ENCODE assay signal across 24 cellular contexts in genomic region chr12:14964401-14964800, GRCh38. TPM values are rescaled to one million over a fixed set of nuclear protein-coding genes. Genes with fewer than 3 reads are reported as not detected.
DNase-seq lines count a peak whose midpoint lies in the region; ATAC-seq and TF ChIP-seq lines count a peak whose summit lies in the region.
"Had no signal": no experiment of that assay in that cellular context is flagged by ENCODE, and none has a peak within 500 bp of the region (broad histone marks: within the 10 kb centered on the region; RNA-seq: fewer than 3 reads in every experiment).

No MANE protein-coding gene starts in this region.

- H3K9me2 ChIP-seq in OCI-LY7 (ENCODE audit: insufficient read depth, low read length) = no peaks in the 10 kb centered on the region

- TF ChIP-seq CTCF in OCI-LY7 (conservative IDR thresholded peaks at IDR 0.05; ENCODE audit: low read length) = no peak

- peaks cover 20% of the 10 kb centered on the region for H3K79me2 ChIP-seq in OCI-LY7 (ENCODE audit: insufficient read depth, low read depth, low read length)

- peak overlapping the region; percentile 36 for H3K27ac Mint-ChIP-seq in stimulated activated naive CD8-positive, alpha-beta T cell treated with anti-CD3 and anti-CD28 coated beads, Interleukin-15, Interleukin-2, amounts not matched to agents 100 ng/mL and 50 ng/mL, for 24 hours
- H3K27ac Mint-ChIP-seq in stimulated activated naive CD8-positive, alpha-beta T cell treated with anti-CD3 and anti-CD28 coated beads, Interleukin-15, amount 100 ng/mL, for 72 hours = peak overlapping the region in 1 of 2 donors; percentile 92
- H3K27ac Mint-ChIP-seq in dendritic cell treated with granulocyte-macrophage colony-stimulating factor and Interleukin-4, amounts not matched to agents 40 ng/mL and 50 ng/mL, for 4 days = peak overlapping the region; percentile 99

- H3K4me3 ChIP-seq in OCI-LY7 (ENCODE audit: low read depth, low read length, poor library complexity, severe bottlenecking) = no peak overlapping the region
- H3K4me3 ChIP-seq: breast epithelium, lung, stomach, tibial nerve had no signal

- no peak for DNase-seq in stimulated activated naive CD8-positive, alpha-beta T cell treated with anti-CD3 and anti-CD28 coated beads, Interleukin-15, amount 100 ng/mL, for 72 hours
- no peak for DNase-seq in OCI-LY7 (ENCODE audit: low spot score)
- DNase-seq: cortex of kidney; EL; NCI-H1092 treated with DMSO at 0.1 percent for 48 hours; NCI-H2029; NCI-H82; SHP77; small intestine; stimulated activated CD4-positive, alpha-beta T cell treated with anti-CD3 and anti-CD28 coated beads, Interleukin-4, amount 100 ng/mL, for 1 hour; stomach had no signal

- H2AFZ ChIP-seq in OCI-LY7 (ENCODE audit: low read length) = peak overlapping the region; percentile 46; the same call in 1 of the 2 replicates

- H3K4me1 ChIP-seq in OCI-LY7 (ENCODE audit: insufficient read depth, low read length, poor library complexity, severe bottlenecking) = peaks cover 20% of the 10 kb centered on the region
- H3K4me1 ChIP-seq: breast epithelium had no signal

- H3K27ac ChIP-seq in OCI-LY7 (ENCODE audit: low read depth, low read length, poor library complexity, severe bottlenecking) = peak overlapping the region; percentile 97
- H3K27ac ChIP-seq: stomach, tibial nerve had no signal

- intact Hi-C loops in OCI-LY7 (cut with micrococcal nuclease; ENCODE audit: unreplicated experiment) = loop anchor here (5.0 to 10.0 kb wide), 2 partner anchors 350 to 807 kb away; no protein-coding TSS in a partner anchor
- intact Hi-C loops in dendritic cell treated with granulocyte-macrophage colony-stimulating factor and Interleukin-4, amounts not matched to agents 40 ng/mL and 50 ng/mL, for 4 days (cut with micrococcal nuclease) = no loop called here

- H3K4me3 Mint-ChIP-seq in stimulated activated naive CD8-positive, alpha-beta T cell treated with anti-CD3 and anti-CD28 coated beads, Interleukin-15, Interleukin-2, amounts not matched to agents 100 ng/mL and 50 ng/mL, for 24 hours = no peak overlapping the region
- H3K4me3 Mint-ChIP-seq in stimulated activated naive CD8-positive, alpha-beta T cell treated with anti-CD3 and anti-CD28 coated beads, Interleukin-15, amount 100 ng/mL, for 72 hours = no peak overlapping the region
- no peak overlapping the region for H3K4me3 Mint-ChIP-seq in dendritic cell treated with granulocyte-macrophage colony-stimulating factor and Interleukin-4, amounts not matched to agents 40 ng/mL and 50 ng/mL, for 4 days

- H3K9me3 ChIP-seq in OCI-LY7 (ENCODE audit: low read length) = no peaks in the 10 kb centered on the region
- H3K9me3 ChIP-seq: breast epithelium, stomach, tibial nerve had no signal

- H3K27me3 Mint-ChIP-seq in stimulated activated naive CD8-positive, alpha-beta T cell treated with anti-CD3 and anti-CD28 coated beads, Interleukin-15, Interleukin-2, amounts not matched to agents 100 ng/mL and 50 ng/mL, for 24 hours = no peaks in the 10 kb centered on the region
- H3K27me3 Mint-ChIP-seq in stimulated activated naive CD8-positive, alpha-beta T cell treated with anti-CD3 and anti-CD28 coated beads, Interleukin-15, amount 100 ng/mL, for 72 hours = no peaks in the 10 kb centered on the region
- H3K27me3 Mint-ChIP-seq in dendritic cell treated with granulocyte-macrophage colony-stimulating factor and Interleukin-4, amounts not matched to agents 40 ng/mL and 50 ng/mL, for 4 days = no peaks in the 10 kb centered on the region

- peaks cover 7% of the 10 kb centered on the region for H3K36me3 Mint-ChIP-seq in stimulated activated naive CD8-positive, alpha-beta T cell treated with anti-CD3 and anti-CD28 coated beads, Interleukin-15, Interleukin-2, amounts not matched to agents 100 ng/mL and 50 ng/mL, for 24 hours (ENCODE audit: low read depth)
- peaks cover 22% of the 10 kb centered on the region for H3K36me3 Mint-ChIP-seq in dendritic cell treated with granulocyte-macrophage colony-stimulating factor and Interleukin-4, amounts not matched to agents 40 ng/mL and 50 ng/mL, for 4 days (ENCODE audit: low read depth)

- ATAC-seq in stimulated activated naive CD8-positive, alpha-beta T cell treated with anti-CD3 and anti-CD28 coated beads, Interleukin-15, amount 100 ng/mL, for 72 hours = no peak
- ATAC-seq in GM18502 (IDR thresholded peaks at IDR 0.05; ENCODE audit: poor library complexity, unreplicated experiment) = no peak
- no peak for ATAC-seq in HG02970 (IDR thresholded peaks at IDR 0.05; ENCODE audit: low FRiP score, unreplicated experiment)
- ATAC-seq in GM21529 (IDR thresholded peaks at IDR 0.05; ENCODE audit: unreplicated experiment) = no peak

- peaks cover 6% of the 10 kb centered on the region; the same call in 1 of the 2 replicates for H4K20me1 ChIP-seq in OCI-LY7 (ENCODE audit: insufficient read depth, low read length)

- H3K9me3 Mint-ChIP-seq in stimulated activated naive CD8-positive, alpha-beta T cell treated with anti-CD3 and anti-CD28 coated beads, Interleukin-15, Interleukin-2, amounts not matched to agents 100 ng/mL and 50 ng/mL, for 24 hours = no peaks in the 10 kb centered on the region
- H3K9me3 Mint-ChIP-seq in stimulated activated naive CD8-positive, alpha-beta T cell treated with anti-CD3 and anti-CD28 coated beads, Interleukin-15, amount 100 ng/mL, for 72 hours = no peaks in the 10 kb centered on the region
- H3K9me3 Mint-ChIP-seq in dendritic cell treated with granulocyte-macrophage colony-stimulating factor and Interleukin-4, amounts not matched to agents 40 ng/mL and 50 ng/mL, for 4 days = no peaks in the 10 kb centered on the region

- POLR2A ChIA-PET in OCI-LY7 (lab: Charles Lee) = interaction anchor here (0.6 to 1.2 kb wide), 7 partner anchors 9 to 22 kb away, joined by 3 to 5 read pairs (median 3); no protein-coding TSS in a partner anchor

- H3K4me2 ChIP-seq in OCI-LY7 (ENCODE audit: low read length) = 0 out of 2 replicates have a peak overlapping the region, but pooled peaks have one; percentile 94

- H3K36me3 ChIP-seq in OCI-LY7 (ENCODE audit: insufficient read depth, low read length) = peaks cover 9% of the 10 kb centered on the region
- H3K36me3 ChIP-seq: breast epithelium, stomach, tibial nerve had no signal

- CTCF ChIA-PET in OCI-LY7 (lab: Charles Lee; ENCODE audit: unreplicated experiment) = no interaction called here

- H3K4me1 Mint-ChIP-seq in stimulated activated naive CD8-positive, alpha-beta T cell treated with anti-CD3 and anti-CD28 coated beads, Interleukin-15, Interleukin-2, amounts not matched to agents 100 ng/mL and 50 ng/mL, for 24 hours (ENCODE audit: low read depth) = peaks cover 55% of the 10 kb centered on the region
- peaks cover 48% of the 10 kb centered on the region for H3K4me1 Mint-ChIP-seq in stimulated activated naive CD8-positive, alpha-beta T cell treated with anti-CD3 and anti-CD28 coated beads, Interleukin-15, amount 100 ng/mL, for 72 hours
- peaks cover 43% of the 10 kb centered on the region for H3K4me1 Mint-ChIP-seq in dendritic cell treated with granulocyte-macrophage colony-stimulating factor and Interleukin-4, amounts not matched to agents 40 ng/mL and 50 ng/mL, for 4 days (ENCODE audit: low read depth)

- no TSS peak for BruUV-seq in OCI-LY7 (replicated peaks; lab: Mats Ljungman, UMichigan)

RNA-seq across cellular contexts. Expression of gene ARHGDIB, which starts 3.0 kb away (rescaled TPM):
- 569 and 729 TPM in 2 replicates for total RNA-seq in OCI-LY7 (2014; rRNA removed; shearing (Covaris generic))
- total RNA-seq in OCI-LY7 (2022) = 737 and 762 TPM in 2 replicates

RNA-seq across cellular contexts. Expression of gene PDE6H, which starts 8.4 kb away (rescaled TPM):
- not detected in 2 replicates for total RNA-seq in OCI-LY7 (2014; rRNA removed; shearing (Covaris generic))
- total RNA-seq in OCI-LY7 (2022) = not detected in 2 replicates
- total RNA-seq: breast epithelium, fibroblast of lung, H1, kidney epithelial cell, LHCN-M2, omental fat pad, stomach, tibial nerve had no signal

RNA-seq across cellular contexts. Expression of gene ERP27, which starts 26.1 kb away (rescaled TPM):
- total RNA-seq in OCI-LY7 (2014; rRNA removed; shearing (Covaris generic)) = 1.8 and 1.9 TPM in 2 replicates
- 1.7 and 3.3 TPM in 2 replicates for total RNA-seq in OCI-LY7 (2022)
- total RNA-seq: H1, LHCN-M2, tibial nerve had no signal
